Comparison of ENCODE assay signal across 13 cellular contexts in the genomic region with DNA sequence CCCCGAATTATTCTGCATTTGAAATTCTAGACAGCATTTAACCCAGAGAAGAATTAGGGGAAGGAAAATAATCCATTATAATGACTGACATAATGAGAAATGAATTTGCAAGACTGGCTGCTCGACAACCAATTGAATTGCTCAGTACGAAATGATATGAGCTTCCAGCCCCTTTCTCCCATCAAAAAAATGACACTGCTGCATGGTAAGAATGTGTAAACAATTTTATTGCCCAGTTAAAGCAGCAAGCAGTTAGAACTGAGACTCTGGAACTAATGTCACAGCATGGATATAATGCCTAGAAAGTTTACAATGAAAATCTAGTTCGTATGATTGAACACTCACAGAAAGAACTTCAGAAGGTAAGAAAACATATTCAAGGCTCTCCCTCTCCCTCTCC. TPM values are rescaled to one million over a fixed set of nuclear protein-coding genes. Genes with fewer than 3 reads are reported as not detected.
DNase-seq lines count a peak whose midpoint lies in the region; ATAC-seq and TF ChIP-seq lines count a peak whose summit lies in the region.
"Had no signal": no experiment of that assay in that cellular context is flagged by ENCODE, and none has a peak within 500 bp of the region (broad histone marks: within the 10 kb centered on the region; RNA-seq: fewer than 3 reads in every experiment).

No MANE protein-coding gene starts in this region.

- CTCF ChIA-PET in Panc1 (lab: Charles Lee) = no interaction called here

- TF ChIP-seq CTCF in 22Rv1 (IDR thresholded peaks at IDR 0.05) (no peak), LNCaP clone FGC (IDR thresholded peaks at IDR 0.05; ENCODE audit: control insufficient read depth, extremely low read depth, insufficient read depth) (no peak), Panc1 (IDR thresholded peaks at IDR 0.05) (no peak), thoracic aorta (IDR thresholded peaks at IDR 0.05) (no peak)

- H3K27ac ChIP-seq in 22Rv1 = peak overlapping the region; percentile 71
- no peak overlapping the region for H3K27ac ChIP-seq in Panc1 (ENCODE audit: low read length)
- no peak overlapping the region for H3K27ac ChIP-seq in thoracic aorta

- no peaks in the 10 kb centered on the region for H3K27me3 ChIP-seq in Panc1 (ENCODE audit: control insufficient read depth, insufficient read depth, low read length)
- H3K27me3 ChIP-seq in thoracic aorta (replicated peaks; ENCODE audit: insufficient read depth) = no peaks in the 10 kb centered on the region
- H3K27me3 ChIP-seq: BE2C had no signal

- BruUV-seq in Panc1 (replicated peaks; lab: Mats Ljungman, UMichigan) = no TSS peak

- no peaks in the 10 kb centered on the region for H3K4me1 ChIP-seq in Panc1 (ENCODE audit: control insufficient read depth, insufficient read depth, low read length)
- no peaks in the 10 kb centered on the region for H3K4me1 ChIP-seq in thoracic aorta (ENCODE audit: control insufficient read depth in 1 of 2, low read depth in 2 of 2)
- H3K4me1 ChIP-seq: BE2C had no signal

- DNase-seq in LNCaP clone FGC (ENCODE audit: low read depth) (peak; percentile 70), Panc1 (ENCODE audit: low read depth, low spot score) (no peak), thoracic aorta (ENCODE audit: low spot score) (no peak), pons (ENCODE audit: low spot score) (no peak), NOMO-1 treated with dmso at 0.1 percent for 144 hours (lab: John Stamatoyannopoulos, UW; ENCODE audit: unreplicated experiment) (no peak), hypothalamus (lab: John Stamatoyannopoulos, UW) (no peak)
- DNase-seq: BE2C; CD8-positive, alpha-beta T cell; COR-L47; DMS153; HCEC 1CT; KBM-7 had no signal

- H3K9me3 ChIP-seq in Panc1 (ENCODE audit: control insufficient read depth, insufficient read depth, low read depth, low read length) (no peaks in the 10 kb centered on the region), thoracic aorta (no peaks in the 10 kb centered on the region)
- H3K9me3 ChIP-seq: BE2C had no signal

- H3K4me3 ChIP-seq in LNCaP clone FGC (ENCODE audit: low read depth, low read length) (peak overlapping the region; percentile 14), Panc1 (ENCODE audit: low read depth in 2 of 2, low read length in 2 of 2) (no peak overlapping the region), thoracic aorta (peak overlapping the region; percentile 39)

- intact Hi-C loops in Panc1 (cut with micrococcal nuclease; ENCODE audit: unreplicated experiment) = no loop called here

- POLR2A ChIA-PET in Panc1 (lab: Charles Lee) = interaction anchor here (0.5 to 0.7 kb wide), 2 partner anchors 40 to 102 kb away, joined by 3 read pairs; no protein-coding TSS in a partner anchor

- in situ Hi-C loops in Panc1 (cut with HindIII; ENCODE audit: low pct_unique_long_range_greater_than_20kb, low sequenced_read_pairs) = no loop called here

- H3K36me3 ChIP-seq in Panc1 (ENCODE audit: control insufficient read depth, insufficient read depth, low read length) (no peaks in the 10 kb centered on the region), thoracic aorta (no peaks in the 10 kb centered on the region)
- H3K36me3 ChIP-seq: BE2C had no signal

- peak; percentile 48; the same call in 1 of the 2 replicates for ATAC-seq in Panc1
- no peak for ATAC-seq in thoracic aorta (ENCODE audit: insufficient number of reproducible peaks, low FRiP score, low read depth)
- ATAC-seq: CD8-positive, alpha-beta T cell had no signal

RNA-seq across cellular contexts. Expression of a gene that starts 24.7 kb away (rescaled TPM):
- total RNA-seq in Panc1 (2021; ENCODE audit: unreplicated experiment) (56.6 TPM), thoracic aorta (100 to 1,000 TPM in 1 of 2 donors, 10 to 100 TPM in 1; 73.4 to 114 TPM)
- 16.9 TPM for polyA plus RNA-seq in Panc1 (2012; ENCODE audit: insufficient read length)

Comparison
In these comparisons a context has a peak if more than half of its experiments do, and no peak if none do; other contexts are left out.
1. H3K4me3 ChIP-seq: peak in LNCaP clone FGC (single experiment) and thoracic aorta (single experiment); none in Panc1 (0 of 2).